8 cellular contexts compared by ENCODE assay signal in the genomic region with DNA sequence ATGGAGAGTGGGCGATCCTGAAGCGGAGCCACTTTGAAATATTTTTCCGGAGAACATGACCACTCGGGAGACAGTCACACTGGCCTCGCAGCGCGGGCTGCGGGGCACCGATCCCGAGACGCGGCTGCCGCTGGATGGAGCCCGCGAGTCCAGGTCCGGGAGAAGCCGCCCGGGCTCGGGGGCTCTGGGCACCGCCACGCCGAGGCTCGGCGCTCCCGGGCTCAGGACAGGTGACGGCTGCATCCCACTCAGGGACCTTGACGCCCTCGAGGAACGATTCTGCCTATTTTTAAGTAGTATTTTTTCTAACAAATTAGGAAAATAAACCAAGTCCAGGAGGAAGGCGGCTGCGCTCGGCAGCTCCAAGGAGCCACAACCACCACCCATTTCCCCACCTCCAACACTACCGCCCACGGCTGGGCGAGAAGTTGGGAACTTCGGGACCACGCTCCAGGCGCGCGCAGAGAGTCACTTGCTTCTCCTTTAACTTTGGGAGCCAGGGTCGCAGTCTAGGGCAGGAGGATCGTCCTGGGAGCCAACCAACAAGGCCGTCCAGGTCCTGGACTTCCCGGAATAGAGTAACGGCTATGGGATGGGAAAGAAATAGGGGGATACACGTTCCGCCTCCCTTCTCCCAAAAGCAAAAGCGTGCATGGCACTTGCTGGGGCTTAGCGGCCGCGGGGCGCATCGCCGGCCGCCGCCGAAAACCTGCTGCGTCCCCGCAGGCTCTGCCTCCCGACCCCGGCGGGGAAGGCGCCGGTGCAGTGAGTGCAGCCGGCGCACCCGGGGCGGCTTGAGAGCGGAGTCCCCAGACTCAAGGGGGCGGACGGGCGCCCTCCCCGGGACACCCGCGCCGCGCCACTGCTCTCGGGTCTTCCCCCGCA. TPM values are rescaled to one million over a fixed set of nuclear protein-coding genes. Genes with fewer than 3 reads are reported as not detected.
DNase-seq lines count a peak whose midpoint lies in the region; ATAC-seq and TF ChIP-seq lines count a peak whose summit lies in the region.

No MANE protein-coding gene starts in this region.

- no peaks in the 10 kb centered on the region for H3K9me3 Mint-ChIP-seq in activated CD8-positive, alpha-beta T cell treated with anti-CD3 and anti-CD28 coated beads for 36 hours

- H3K36me3 Mint-ChIP-seq in activated CD8-positive, alpha-beta T cell treated with anti-CD3 and anti-CD28 coated beads for 36 hours (ENCODE audit: low read depth): no peaks in the 10 kb centered on the region

- peak overlapping the region; percentile 46 for H3K4me3 ChIP-seq in epithelial cell of esophagus (ENCODE audit: low read length)

- H3K27me3 Mint-ChIP-seq in activated CD8-positive, alpha-beta T cell treated with anti-CD3 and anti-CD28 coated beads for 36 hours: peaks cover 60% of the 10 kb centered on the region

- H3K4me3 Mint-ChIP-seq in activated CD8-positive, alpha-beta T cell treated with anti-CD3 and anti-CD28 coated beads for 36 hours: peak overlapping the region; percentile 52

- peak; percentile 68 for TF ChIP-seq CTCF in activated CD8-positive, alpha-beta T cell treated with anti-CD3 and anti-CD28 coated beads for 36 hours (IDR thresholded peaks at IDR 0.05)
- peak; percentile 54 for TF ChIP-seq CTCF in epithelial cell of esophagus (IDR thresholded peaks at IDR 0.05; ENCODE audit: insufficient read depth, low read depth, low read length, missing control alignments)

- H3K4me1 Mint-ChIP-seq in activated CD8-positive, alpha-beta T cell treated with anti-CD3 and anti-CD28 coated beads for 36 hours (ENCODE audit: low read depth): peaks cover 9% of the 10 kb centered on the region

- DNase-seq in NCI-H1417 (lab: John Stamatoyannopoulos, UW): peak; percentile 26 to 86 (median 84)
- no peak for DNase-seq in NCI-H1417 treated with DMSO at 0.1 percent for 48 hours (lab: John Stamatoyannopoulos, UW)
- DNase-seq in NCI-H2196 (lab: John Stamatoyannopoulos, UW; ENCODE audit: unreplicated experiment): peak; percentile 39
- peak; percentile 56 for DNase-seq in activated CD8-positive, alpha-beta T cell treated with anti-CD3 and anti-CD28 coated beads for 36 hours
- peak; percentile 49 for DNase-seq in epithelial cell of esophagus (ENCODE audit: low read depth)
- DNase-seq in midbrain (lab: John Stamatoyannopoulos, UW): peak; percentile 49
- DNase-seq in stimulated activated CD8-positive, alpha-beta memory T cell treated with anti-CD3 and anti-CD28 coated beads, Interleukin-7, amount 100 ng/mL, for 48 hours (ENCODE audit: extremely low read depth in 1 of 2, low read depth in 1 of 2): peak; percentile 18 to 21

- intact Hi-C loops in activated CD8-positive, alpha-beta T cell treated with anti-CD3 and anti-CD28 coated beads for 36 hours (cut with micrococcal nuclease): no loop called here

- POLR2A ChIA-PET in activated CD8-positive, alpha-beta T cell treated with anti-CD3 and anti-CD28 coated beads for 36 hours (lab: Charles Lee): no interaction called here

- peak; percentile 72 for ATAC-seq in activated CD8-positive, alpha-beta T cell treated with anti-CD3 and anti-CD28 coated beads for 36 hours
- ATAC-seq in GM21528 (IDR thresholded peaks at IDR 0.05; ENCODE audit: low FRiP score, unreplicated experiment): no peak

- CTCF ChIA-PET in activated CD8-positive, alpha-beta T cell treated with anti-CD3 and anti-CD28 coated beads for 36 hours (lab: Charles Lee): no interaction called here

- no peak overlapping the region for H3K27ac Mint-ChIP-seq in activated CD8-positive, alpha-beta T cell treated with anti-CD3 and anti-CD28 coated beads for 36 hours

RNA-seq across cellular contexts. Expression of a gene that starts 0.9 kb away (rescaled TPM):
- total RNA-seq in activated CD8-positive, alpha-beta T cell treated with anti-CD3 and anti-CD28 coated beads for 36 hours: not detected

RNA-seq across cellular contexts. Expression of a gene that starts 40.7 kb away (rescaled TPM):
- 10 to 100 TPM; 23.6 to 23.7 TPM for total RNA-seq in activated CD8-positive, alpha-beta T cell treated with anti-CD3 and anti-CD28 coated beads for 36 hours
